In the genomic region with DNA sequence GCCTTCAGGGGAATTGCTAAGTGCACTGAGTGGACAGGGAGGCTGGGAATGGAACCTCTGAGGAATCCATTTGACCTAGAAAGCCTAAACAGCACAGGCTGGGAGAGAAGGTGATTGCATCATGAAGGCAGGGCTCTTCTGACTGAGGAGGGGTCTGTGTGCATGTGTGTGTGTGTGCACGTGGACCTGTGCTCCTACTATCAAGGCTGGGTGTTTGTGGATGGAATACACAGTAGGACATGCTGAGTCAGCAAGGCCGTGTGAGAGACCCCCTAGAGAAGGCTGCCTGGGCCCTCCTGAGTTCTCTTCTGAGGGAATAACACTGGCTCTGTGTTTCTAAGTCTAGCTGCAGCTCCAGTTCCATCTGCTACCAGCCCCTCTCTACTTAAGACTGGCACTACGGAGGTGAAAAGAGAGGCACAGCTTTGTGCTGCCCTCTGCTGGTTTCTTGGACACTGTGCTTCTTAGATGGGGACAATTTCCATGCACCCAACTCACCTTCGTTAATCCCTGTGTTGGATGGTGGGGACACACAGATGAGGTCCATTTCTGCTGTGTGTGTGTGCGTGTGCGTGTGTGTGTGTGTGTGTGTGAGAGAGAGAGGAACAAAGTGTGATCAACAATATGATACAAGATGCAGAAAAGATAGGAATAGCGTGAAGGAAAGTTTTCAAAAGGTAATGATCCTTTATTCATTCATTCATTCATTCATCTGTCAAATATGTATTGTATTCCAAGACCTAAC, we compare ENCODE assay signal across 8 cellular contexts. TPM values are rescaled to one million over a fixed set of nuclear protein-coding genes. Genes with fewer than 3 reads are reported as not detected.
DNase-seq lines count a peak whose midpoint lies in the region; ATAC-seq, FAIRE-seq and TF ChIP-seq lines count a peak whose summit lies in the region.

No MANE protein-coding gene starts in this region.

- H3K4me3 ChIP-seq in small intestine (ENCODE audit: low read depth in 1 of 2, low read length in 2 of 2), result no peak overlapping the region

- no peaks in the 10 kb centered on the region for H3K36me3 ChIP-seq in small intestine (ENCODE audit: control insufficient read depth in 2 of 2, insufficient read depth in 2 of 2, low read length in 2 of 2)

- H3K27ac ChIP-seq in small intestine (ENCODE audit: low read depth in 1 of 2, low read length in 1 of 2), result no peak overlapping the region

- H3K4me1 ChIP-seq in small intestine (ENCODE audit: control insufficient read depth in 2 of 2, insufficient read depth in 1 of 2, low read depth in 1 of 2, low read length in 1 of 2), result no peaks in the 10 kb centered on the region

- 17 to 20% (median 19%) methylated on average over 7 of the region's 7 CpGs for WGBS in small intestine, 3 donors

- peak; percentile 63 for TF ChIP-seq CTCF in GM12801 (IDR thresholded peaks at IDR 0.05; ENCODE audit: extremely low read depth, insufficient read length)

- peak; percentile 79 for ATAC-seq in HG02870 (IDR thresholded peaks at IDR 0.05; ENCODE audit: unreplicated experiment)
- no peak for ATAC-seq in HG02970 (IDR thresholded peaks at IDR 0.05; ENCODE audit: low FRiP score, unreplicated experiment)

- DNase-seq in NCI-H1930 (lab: John Stamatoyannopoulos, UW), result peak; percentile 50 to 61
- DNase-seq in T-helper 2 cell, result peak in 4 of 5 experiments; percentile 46 to 81 (median 49)
- DNase-seq in amygdala (lab: John Stamatoyannopoulos, UW), result peak in 41 of 56 donors; percentile 6 to 81 (median 29)
- peak in 36 of 51 donors; percentile 7 to 69 (median 30) for DNase-seq in hypothalamus (lab: John Stamatoyannopoulos, UW)
- peak; percentile 84 for DNase-seq in small intestine

- H3K9me3 ChIP-seq in small intestine (ENCODE audit: control insufficient read depth, low read depth), result no peaks in the 10 kb centered on the region

- FAIRE-seq in small intestine (lab: Jason Lieb, UNC), result no peak

- H3K27me3 ChIP-seq in small intestine (ENCODE audit: control insufficient read depth in 2 of 2, insufficient read depth in 2 of 2, low read length in 2 of 2), result no peaks in the 10 kb centered on the region

RNA-seq across cellular contexts. Expression of a gene that starts 6.2 kb away (rescaled TPM):
- polyA plus RNA-seq in small intestine, result 10 to 100 TPM; 25.0 to 31.3 (median 25.1) TPM

RNA-seq across cellular contexts. Expression of a gene that starts 53.5 kb away (rescaled TPM):
- polyA plus RNA-seq in small intestine, result not detected

RNA-seq across cellular contexts. Expression of a gene that starts 57.0 kb away (rescaled TPM):
- 10 to 100 TPM; 23.0 to 37.4 (median 31.8) TPM for polyA plus RNA-seq in small intestine

Comparison
In these comparisons a context has a peak if more than half of its experiments do, and no peak if none do; other contexts are left out.
1. DNase-seq: peak in every context shown above with its lines; median percentile 84 in small intestine; 56 in NCI-H1930; 49 in T-helper 2 cell; 30 in hypothalamus; 29 in amygdala.